In genomic region chr7:38179719-38180333, GRCh38 we compare ENCODE assay signal across 8 cellular contexts. TPM values are rescaled to one million over a fixed set of nuclear protein-coding genes. Genes with fewer than 3 reads are reported as not detected.
DNase-seq lines count a peak whose midpoint lies in the region; ATAC-seq and TF ChIP-seq lines count a peak whose summit lies in the region.

No MANE protein-coding gene starts in this region.

- TF ChIP-seq CTCF in 22Rv1 (IDR thresholded peaks at IDR 0.05) (no peak), GM23338 (conservative IDR thresholded peaks at IDR 0.05; ENCODE audit: low read depth in 2 of 2) (no peak), astrocyte of the spinal cord (IDR thresholded peaks at IDR 0.05; ENCODE audit: low read depth, low read length) (no peak)

- 0 out of 2 replicates have a peak, but pooled peaks cover 5% of the 10 kb centered on the region for H4K20me1 ChIP-seq in GM23338 (replicated peaks; ENCODE audit: insufficient read depth)

- no peak for ATAC-seq in GM23338

- peaks cover 5% of the 10 kb centered on the region; the same call in 2 of the 3 replicates for H3K36me3 Mint-ChIP-seq in GM23338 (ENCODE audit: low read depth)

- no peaks in the 10 kb centered on the region for H3F3A ChIP-seq in GM23338 (replicated peaks; ENCODE audit: low read depth)

- H3K79me2 ChIP-seq in GM23338 (replicated peaks; ENCODE audit: insufficient read depth), result peaks cover 61% of the 10 kb centered on the region

- H3K9me2 ChIP-seq in GM23338 (ENCODE audit: insufficient read depth), result no peaks in the 10 kb centered on the region

- H3K27me3 ChIP-seq in GM23338 (ENCODE audit: insufficient read depth), result no peaks in the 10 kb centered on the region

- H3K27ac ChIP-seq in 22Rv1, result peak overlapping the region; percentile 88
- no peak overlapping the region for H3K27ac ChIP-seq in GM23338 (ENCODE audit: low read depth)
- H3K27ac ChIP-seq in mesodermal cell (ENCODE audit: low read depth, low read length, severe bottlenecking), result no peak overlapping the region

- H3K9me3 ChIP-seq in mesodermal cell (ENCODE audit: control insufficient read depth, low read length), result no peaks in the 10 kb centered on the region

- H3K4me1 ChIP-seq in GM23338 (ENCODE audit: insufficient read depth) (0 out of 2 replicates have a peak, but pooled peaks cover 4% of the 10 kb centered on the region), mesodermal cell (ENCODE audit: control insufficient read depth, insufficient read depth, low read length, poor library complexity, severe bottlenecking) (peaks cover 7% of the 10 kb centered on the region)

- peaks cover 3% of the 10 kb centered on the region for H3K27me3 Mint-ChIP-seq in GM23338 (ENCODE audit: insufficient read depth, low read depth, poor library complexity)

- H3K27ac Mint-ChIP-seq in GM23338, result peak overlapping the region; percentile 55; the same call in 1 of the 2 replicates

- H3K36me3 ChIP-seq in GM23338 (ENCODE audit: insufficient read depth), result no peaks in the 10 kb centered on the region
- H3K36me3 ChIP-seq in mesodermal cell (ENCODE audit: control insufficient read depth, insufficient read depth, low read length), result peaks cover 16% of the 10 kb centered on the region

- peaks cover 15% of the 10 kb centered on the region for H3K4me1 Mint-ChIP-seq in GM23338

- DNase-seq in GM23338 (ENCODE audit: low spot score), result no peak
- DNase-seq in astrocyte of the spinal cord (ENCODE audit: low read depth, low spot score), result no peak
- no peak for DNase-seq in GM19240 (ENCODE audit: insufficient read length, low spot score)
- no peak for DNase-seq in Ammon's horn (ENCODE audit: low spot score)
- DNase-seq in SW 1271 (lab: John Stamatoyannopoulos, UW), result no peak
- DNase-seq in effector CD8-positive, alpha-beta T cell (lab: John Stamatoyannopoulos, UW), result no peak

- no peak overlapping the region for H3K4me2 ChIP-seq in GM23338

- H3K4me3 Mint-ChIP-seq in GM23338, result peak overlapping the region; percentile 99

- H2AFZ ChIP-seq in GM23338, result no peak overlapping the region

- 81 to 85% methylated on average over 3 of the region's 3 CpGs for whole genome bisulfite sequencing in mesodermal cell (ENCODE audit: insufficient coverage in 2 of 2), 2 experiments

- no peak overlapping the region for H3K4me3 ChIP-seq in GM23338
- peak overlapping the region; percentile 86 for H3K4me3 ChIP-seq in astrocyte of the spinal cord (ENCODE audit: low read depth, low read length)
- H3K4me3 ChIP-seq in mesodermal cell (ENCODE audit: extremely low read depth, insufficient read depth, low read length, poor library complexity, severe bottlenecking), result peak overlapping the region; percentile 80

- in situ Hi-C loops in astrocyte of the spinal cord (cut with HindIII; ENCODE audit: low sequenced_read_pairs), result no loop called here

- no peaks in the 10 kb centered on the region for H3K9me3 Mint-ChIP-seq in GM23338

TF ChIP-seq in GM23338, 12 proteins besides CTCF, POLR2A, EP300 and RAD21:
- TF ChIP-seq ZNF462 (CRISPR knock-in tag; IDR thresholded peaks at IDR 0.05) (no peak), CREB1 (CRISPR knock-in tag; IDR thresholded peaks at IDR 0.05; ENCODE audit: low read depth) (no peak), POLR2AphosphoS5 (IDR thresholded peaks at IDR 0.05; ENCODE audit: low read depth) (no peak), EZH2phosphoT487 (IDR thresholded peaks at IDR 0.05; ENCODE audit: unreplicated experiment) (no peak), NANOG (IDR thresholded peaks at IDR 0.05; ENCODE audit: borderline replicate concordance) (no peak), STAT1 (IDR thresholded peaks at IDR 0.05; ENCODE audit: unreplicated experiment) (no peak), JUNB (IDR thresholded peaks at IDR 0.05; ENCODE audit: unreplicated experiment) (no peak)
- TF ChIP-seq, protein P1, sequence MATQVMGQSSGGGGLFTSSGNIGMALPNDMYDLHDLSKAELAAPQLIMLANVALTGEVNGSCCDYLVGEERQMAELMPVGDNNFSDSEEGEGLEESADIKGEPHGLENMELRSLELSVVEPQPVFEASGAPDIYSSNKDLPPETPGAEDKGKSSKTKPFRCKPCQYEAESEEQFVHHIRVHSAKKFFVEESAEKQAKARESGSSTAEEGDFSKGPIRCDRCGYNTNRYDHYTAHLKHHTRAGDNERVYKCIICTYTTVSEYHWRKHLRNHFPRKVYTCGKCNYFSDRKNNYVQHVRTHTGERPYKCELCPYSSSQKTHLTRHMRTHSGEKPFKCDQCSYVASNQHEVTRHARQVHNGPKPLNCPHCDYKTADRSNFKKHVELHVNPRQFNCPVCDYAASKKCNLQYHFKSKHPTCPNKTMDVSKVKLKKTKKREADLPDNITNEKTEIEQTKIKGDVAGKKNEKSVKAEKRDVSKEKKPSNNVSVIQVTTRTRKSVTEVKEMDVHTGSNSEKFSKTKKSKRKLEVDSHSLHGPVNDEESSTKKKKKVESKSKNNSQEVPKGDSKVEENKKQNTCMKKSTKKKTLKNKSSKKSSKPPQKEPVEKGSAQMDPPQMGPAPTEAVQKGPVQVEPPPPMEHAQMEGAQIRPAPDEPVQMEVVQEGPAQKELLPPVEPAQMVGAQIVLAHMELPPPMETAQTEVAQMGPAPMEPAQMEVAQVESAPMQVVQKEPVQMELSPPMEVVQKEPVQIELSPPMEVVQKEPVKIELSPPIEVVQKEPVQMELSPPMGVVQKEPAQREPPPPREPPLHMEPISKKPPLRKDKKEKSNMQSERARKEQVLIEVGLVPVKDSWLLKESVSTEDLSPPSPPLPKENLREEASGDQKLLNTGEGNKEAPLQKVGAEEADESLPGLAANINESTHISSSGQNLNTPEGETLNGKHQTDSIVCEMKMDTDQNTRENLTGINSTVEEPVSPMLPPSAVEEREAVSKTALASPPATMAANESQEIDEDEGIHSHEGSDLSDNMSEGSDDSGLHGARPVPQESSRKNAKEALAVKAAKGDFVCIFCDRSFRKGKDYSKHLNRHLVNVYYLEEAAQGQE (IDR thresholded peaks at IDR 0.05; ENCODE audit: unreplicated experiment), result no peak

RNA-seq across cellular contexts. Expression of gene STARD3NL, which starts 1.8 kb away (rescaled TPM):
- total RNA-seq in GM23338 (2014; rRNA removed; shearing (Covaris generic)), result 54.3 and 55.3 TPM in 2 replicates
- 51.7 and 55.1 TPM in 2 replicates for polyA plus RNA-seq in GM23338 (2016; fragmentation: Nextera tagmentation; extraction: Ambion mirVana)
- polyA plus RNA-seq in mesodermal cell (2013, experiment 1 of 2), result 89.1 TPM
- 85.9 TPM for polyA plus RNA-seq in mesodermal cell (2013, experiment 2 of 2)
